Comparison of ENCODE assay signal across 1 cellular context in genomic region chr1:150627821-150628410, GRCh38.
TF ChIP-seq lines count a peak whose summit lies in the region.

No MANE protein-coding gene starts in this region.

TF ChIP-seq in WTC11, 78 proteins besides CTCF, POLR2A, EP300 and RAD21 (continued from another document):
- TF ChIP-seq FOXP4 (CRISPR knock-in tag; IDR thresholded peaks at IDR 0.05): no peak
- TF ChIP-seq IRF1 (CRISPR knock-in tag; IDR thresholded peaks at IDR 0.05): no peak
- no peak for TF ChIP-seq STAT6 (CRISPR knock-in tag; conservative IDR thresholded peaks at IDR 0.05; ENCODE audit: low read depth)
- TF ChIP-seq PREB (CRISPR knock-in tag; IDR thresholded peaks at IDR 0.05; ENCODE audit: borderline replicate concordance): no peak
- no peak for TF ChIP-seq FOXK1 (CRISPR knock-in tag; IDR thresholded peaks at IDR 0.05)
- no peak for TF ChIP-seq ZNF317 (CRISPR knock-in tag; IDR thresholded peaks at IDR 0.05; ENCODE audit: borderline replicate concordance, low read depth)
- no peak for TF ChIP-seq HMGA2 (CRISPR knock-in tag; IDR thresholded peaks at IDR 0.05)
- no peak for TF ChIP-seq E2F4 (CRISPR knock-in tag; IDR thresholded peaks at IDR 0.05; ENCODE audit: borderline replicate concordance, low read depth)
- TF ChIP-seq ZNF219 (CRISPR knock-in tag; IDR thresholded peaks at IDR 0.05; ENCODE audit: borderline replicate concordance): no peak
- no peak for TF ChIP-seq CBFB (CRISPR knock-in tag; IDR thresholded peaks at IDR 0.05; ENCODE audit: low read depth)
- no peak for TF ChIP-seq NR3C1 (CRISPR knock-in tag; conservative IDR thresholded peaks at IDR 0.05; ENCODE audit: low read depth)
- TF ChIP-seq JUN (CRISPR knock-in tag; IDR thresholded peaks at IDR 0.05): no peak
- TF ChIP-seq AR (CRISPR knock-in tag; IDR thresholded peaks at IDR 0.05): no peak
- no peak for TF ChIP-seq ZNF121 (CRISPR knock-in tag; IDR thresholded peaks at IDR 0.05)
TF ChIP-seq in WTC11: peak in this region for 0.
